8 cellular contexts compared by ENCODE assay signal in genomic region chr11:111541209-111542061, GRCh38. TPM values are rescaled to one million over a fixed set of nuclear protein-coding genes. Genes with fewer than 3 reads are reported as not detected.
DNase-seq lines count a peak whose midpoint lies in the region; ATAC-seq, FAIRE-seq and TF ChIP-seq lines count a peak whose summit lies in the region.

No MANE protein-coding gene starts in this region.

- peaks cover 28% of the 10 kb centered on the region for H3K4me1 Mint-ChIP-seq in T-helper 1 cell treated with Interleukin-12 subunit alpha and Interleukin-12 subunit beta and Interleukin-4 antibody, amounts not matched to agents 30 μg/mL and 1 μg/mL, for 36 hours (ENCODE audit: low read depth)
- peaks cover 47% of the 10 kb centered on the region for H3K4me1 Mint-ChIP-seq in activated T-helper 1 cell treated with anti-CD3 and anti-CD28 coated beads, Interleukin-12 subunit alpha, Interleukin-12 subunit beta, Interleukin-2, Interleukin-4 antibody, amounts not matched to agents 30 ng/mL and 10 ng/mL and 1 ng/mL, durations not matched to agents 14 hours and 24 hours and 36 hours (ENCODE audit: low read depth)
- H3K4me1 Mint-ChIP-seq in glutamatergic neuron (ENCODE audit: low read depth, unreplicated experiment) = peaks cover 23% of the 10 kb centered on the region

- H3K27me3 Mint-ChIP-seq in T-helper 1 cell treated with Interleukin-12 subunit alpha and Interleukin-12 subunit beta and Interleukin-4 antibody, amounts not matched to agents 30 μg/mL and 1 μg/mL, for 36 hours (ENCODE audit: low read depth) = peaks cover 74% of the 10 kb centered on the region
- peaks cover 46% of the 10 kb centered on the region for H3K27me3 Mint-ChIP-seq in activated T-helper 1 cell treated with anti-CD3 and anti-CD28 coated beads, Interleukin-12 subunit alpha, Interleukin-12 subunit beta, Interleukin-2, Interleukin-4 antibody, amounts not matched to agents 30 ng/mL and 10 ng/mL and 1 ng/mL, durations not matched to agents 14 hours and 24 hours and 36 hours (ENCODE audit: insufficient read depth)
- H3K27me3 Mint-ChIP-seq in glutamatergic neuron (ENCODE audit: unreplicated experiment) = peaks cover 3% of the 10 kb centered on the region

- no peak for FAIRE-seq in D721Med (lab: Jason Lieb, UNC)

- H3K27ac Mint-ChIP-seq in T-helper 1 cell treated with Interleukin-12 subunit alpha and Interleukin-12 subunit beta and Interleukin-4 antibody, amounts not matched to agents 30 μg/mL and 1 μg/mL, for 36 hours = no peak overlapping the region
- peak overlapping the region; percentile 11 for H3K27ac Mint-ChIP-seq in activated T-helper 1 cell treated with anti-CD3 and anti-CD28 coated beads, Interleukin-12 subunit alpha, Interleukin-12 subunit beta, Interleukin-2, Interleukin-4 antibody, amounts not matched to agents 30 ng/mL and 10 ng/mL and 1 ng/mL, durations not matched to agents 14 hours and 24 hours and 36 hours
- no peak overlapping the region for H3K27ac Mint-ChIP-seq in glutamatergic neuron (ENCODE audit: unreplicated experiment)

- no peak for ATAC-seq in HG03442 (IDR thresholded peaks at IDR 0.05; ENCODE audit: unreplicated experiment)

- DNase-seq in T-helper 1 cell = no peak
- no peak for DNase-seq in activated T-helper 1 cell treated with anti-CD3 and anti-CD28 coated beads, Interleukin-12 subunit alpha, Interleukin-12 subunit beta, Interleukin-2, Interleukin-4 antibody, amounts not matched to agents 30 ng/mL and 10 ng/mL and 1 ng/mL, durations not matched to agents 14 hours and 24 hours and 36 hours (ENCODE audit: low spot score)
- DNase-seq in glutamatergic neuron = peak; percentile 32
- peak in 31 of 56 donors; percentile 7 to 62 (median 29) for DNase-seq in nucleus accumbens (lab: John Stamatoyannopoulos, UW)
- no peak for DNase-seq in D721Med (ENCODE audit: insufficient read length, low spot score)
- no peak for DNase-seq in NCI-H146 (lab: John Stamatoyannopoulos, UW)

- H3K36me3 Mint-ChIP-seq in T-helper 1 cell treated with Interleukin-12 subunit alpha and Interleukin-12 subunit beta and Interleukin-4 antibody, amounts not matched to agents 30 μg/mL and 1 μg/mL, for 36 hours (ENCODE audit: low read depth) = peaks cover 2% of the 10 kb centered on the region
- peaks cover 14% of the 10 kb centered on the region for H3K36me3 Mint-ChIP-seq in activated T-helper 1 cell treated with anti-CD3 and anti-CD28 coated beads, Interleukin-12 subunit alpha, Interleukin-12 subunit beta, Interleukin-2, Interleukin-4 antibody, amounts not matched to agents 30 ng/mL and 10 ng/mL and 1 ng/mL, durations not matched to agents 14 hours and 24 hours and 36 hours (ENCODE audit: low read depth)
- no peaks in the 10 kb centered on the region for H3K36me3 Mint-ChIP-seq in glutamatergic neuron (ENCODE audit: unreplicated experiment)

- peaks cover 3% of the 10 kb centered on the region for H3K9me3 Mint-ChIP-seq in T-helper 1 cell treated with Interleukin-12 subunit alpha and Interleukin-12 subunit beta and Interleukin-4 antibody, amounts not matched to agents 30 μg/mL and 1 μg/mL, for 36 hours
- H3K9me3 Mint-ChIP-seq in activated T-helper 1 cell treated with anti-CD3 and anti-CD28 coated beads, Interleukin-12 subunit alpha, Interleukin-12 subunit beta, Interleukin-2, Interleukin-4 antibody, amounts not matched to agents 30 ng/mL and 10 ng/mL and 1 ng/mL, durations not matched to agents 14 hours and 24 hours and 36 hours = peaks cover 6% of the 10 kb centered on the region
- peaks cover 2% of the 10 kb centered on the region for H3K9me3 Mint-ChIP-seq in glutamatergic neuron (ENCODE audit: unreplicated experiment)

- TF ChIP-seq CTCF in glutamatergic neuron (IDR thresholded peaks at IDR 0.05; ENCODE audit: partially characterized antibody, unreplicated experiment) (no peak), D721Med (IDR thresholded peaks at IDR 0.05; ENCODE audit: insufficient read depth, missing control alignments) (no peak)

- intact Hi-C loops in activated T-helper 1 cell treated with anti-CD3 and anti-CD28 coated beads, Interleukin-12 subunit alpha, Interleukin-12 subunit beta, Interleukin-2, Interleukin-4 antibody, amounts not matched to agents 30 ng/mL and 10 ng/mL and 1 ng/mL, durations not matched to agents 14 hours and 24 hours and 36 hours (cut with micrococcal nuclease) = no loop called here

- peak overlapping the region; percentile 76 for H3K4me3 Mint-ChIP-seq in T-helper 1 cell treated with Interleukin-12 subunit alpha and Interleukin-12 subunit beta and Interleukin-4 antibody, amounts not matched to agents 30 μg/mL and 1 μg/mL, for 36 hours
- peak overlapping the region; percentile 77 for H3K4me3 Mint-ChIP-seq in activated T-helper 1 cell treated with anti-CD3 and anti-CD28 coated beads, Interleukin-12 subunit alpha, Interleukin-12 subunit beta, Interleukin-2, Interleukin-4 antibody, amounts not matched to agents 30 ng/mL and 10 ng/mL and 1 ng/mL, durations not matched to agents 14 hours and 24 hours and 36 hours
- H3K4me3 Mint-ChIP-seq in glutamatergic neuron (ENCODE audit: unreplicated experiment) = peak overlapping the region; percentile 78

RNA-seq across cellular contexts. Expression of gene LAYN, which starts 0.9 kb away (rescaled TPM):
- 7.5 and 8.0 TPM in 2 replicates for total RNA-seq in activated T-helper 1 cell treated with anti-CD3 and anti-CD28 coated beads, Interleukin-12 subunit alpha, Interleukin-12 subunit beta, Interleukin-2, Interleukin-4 antibody, amounts not matched to agents 30 ng/mL and 10 ng/mL and 1 ng/mL, durations not matched to agents 14 hours and 24 hours and 36 hours
- total RNA-seq in glutamatergic neuron (ENCODE audit: unreplicated experiment) = 0.98 TPM

RNA-seq across cellular contexts. Expression of gene HOATZ, which starts 26.9 kb away (rescaled TPM):
- total RNA-seq in activated T-helper 1 cell treated with anti-CD3 and anti-CD28 coated beads, Interleukin-12 subunit alpha, Interleukin-12 subunit beta, Interleukin-2, Interleukin-4 antibody, amounts not matched to agents 30 ng/mL and 10 ng/mL and 1 ng/mL, durations not matched to agents 14 hours and 24 hours and 36 hours = not detected in 2 replicates
- total RNA-seq in glutamatergic neuron (ENCODE audit: unreplicated experiment) = not detected

RNA-seq across cellular contexts. Expression of gene BTG4, which starts 29.2 kb away (rescaled TPM):
- not detected in 2 replicates for total RNA-seq in activated T-helper 1 cell treated with anti-CD3 and anti-CD28 coated beads, Interleukin-12 subunit alpha, Interleukin-12 subunit beta, Interleukin-2, Interleukin-4 antibody, amounts not matched to agents 30 ng/mL and 10 ng/mL and 1 ng/mL, durations not matched to agents 14 hours and 24 hours and 36 hours
- not detected for total RNA-seq in glutamatergic neuron (ENCODE audit: unreplicated experiment)

Comparison
In these comparisons a context has a peak if more than half of its experiments do, and no peak if none do; other contexts are left out.
1. DNase-seq: peak in glutamatergic neuron (single experiment) and nucleus accumbens (31 of 56); none in T-helper 1 cell (0 of 5), activated T-helper 1 cell treated with anti-CD3 and anti-CD28 coated beads, Interleukin-12 subunit alpha, Interleukin-12 subunit beta, Interleukin-2, Interleukin-4 antibody, amounts not matched to agents 30 ng/mL and 10 ng/mL and 1 ng/mL, durations not matched to agents 14 hours and 24 hours and 36 hours (single experiment), D721Med (single experiment) and NCI-H146 (single experiment).
2. Peak in every context shown above with its lines, with median percentiles within 50 percentile points of each other: H3K4me3 Mint-ChIP-seq.